In the genomic region with DNA sequence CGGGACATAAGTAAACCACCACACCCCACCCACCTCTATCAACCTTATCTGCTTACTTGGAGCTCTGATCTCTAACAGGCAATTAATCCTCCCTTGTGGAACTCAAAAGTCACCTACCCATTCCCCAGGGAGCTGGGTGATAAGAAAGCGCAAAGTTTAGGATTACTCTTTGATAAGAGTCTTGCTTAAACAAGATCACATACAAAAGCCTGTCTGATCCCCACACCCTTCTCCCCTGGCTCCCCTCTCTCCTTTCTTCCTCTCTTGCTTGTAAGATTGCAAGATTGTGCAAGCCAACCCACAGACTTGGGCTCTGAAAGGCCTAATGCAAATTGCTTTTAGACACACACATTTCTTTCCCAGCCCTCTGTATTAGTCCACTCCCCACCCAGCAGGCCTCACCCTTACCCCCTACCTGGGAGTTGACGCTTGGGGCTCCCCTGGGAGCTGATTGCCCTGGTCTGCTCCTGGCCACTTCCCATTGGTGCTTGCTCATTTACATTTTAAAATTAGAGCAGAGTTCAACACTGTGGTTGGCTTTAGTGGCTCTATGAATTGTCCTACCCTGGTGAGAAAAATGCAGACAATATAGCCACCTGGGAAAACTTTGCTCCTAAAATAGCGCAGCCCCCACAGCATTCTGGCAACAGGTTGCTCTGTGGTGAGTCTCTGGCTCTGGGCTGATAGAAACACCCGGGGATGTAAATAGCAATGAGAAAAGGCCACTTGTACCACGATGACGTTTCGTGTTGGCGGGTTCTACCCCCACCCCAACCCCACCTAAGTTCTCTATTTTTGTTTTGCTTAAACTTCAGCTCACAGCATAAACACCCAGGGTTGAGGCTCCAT, we compare ENCODE assay signal across 1 cellular context.
TF ChIP-seq lines count a peak whose summit lies in the region.

No MANE protein-coding gene starts in this region.

TF ChIP-seq in GM12878, 131 proteins besides CTCF, POLR2A, EP300 and RAD21 (continues in another document):
- TF ChIP-seq SRF (IDR thresholded peaks at IDR 0.05; ENCODE audit: low read depth in 2 of 2, low read length in 2 of 2) (no peak), SPI1 (IDR thresholded peaks at IDR 0.05; ENCODE audit: borderline replicate concordance, insufficient read depth, low read depth, low read length) (peak; percentile 75; the same call in 1 of the 2 replicates), YBX1 (IDR thresholded peaks at IDR 0.05) (peak; percentile 90), FOS (IDR thresholded peaks at IDR 0.05; ENCODE audit: borderline replicate concordance, extremely low read depth, insufficient read length) (no peak), MTA2 (IDR thresholded peaks at IDR 0.05; ENCODE audit: low read depth) (peak; percentile 97), HCFC1 (IDR thresholded peaks at IDR 0.05; ENCODE audit: low read length) (no peak), TBL1XR1 (IDR thresholded peaks at IDR 0.05; ENCODE audit: low read depth, low read length) (peak; percentile 100), ATF7 (IDR thresholded peaks at IDR 0.05; ENCODE audit: low read depth) (peak; percentile 96), KAT2A (conservative IDR thresholded peaks at IDR 0.05; ENCODE audit: control insufficient read depth, low read depth, low read length) (no peak), BMI1 (IDR thresholded peaks at IDR 0.05; ENCODE audit: borderline replicate concordance) (peak; percentile 63; the same call in 1 of the 2 replicates), SREBF1 (IDR thresholded peaks at IDR 0.05; ENCODE audit: low read length) (no peak; the same call in 1 of the 2 replicates), HDAC2 (IDR thresholded peaks at IDR 0.05) (no peak), RB1 (IDR thresholded peaks at IDR 0.05; ENCODE audit: borderline replicate concordance) (peak; percentile 82; the same call in 1 of the 2 replicates), CREM (IDR thresholded peaks at IDR 0.05; ENCODE audit: low read depth) (peak; percentile 92), SIX5 (IDR thresholded peaks at IDR 0.05; ENCODE audit: low read depth, low read length, severe bottlenecking) (no peak), SIN3A (IDR thresholded peaks at IDR 0.05; ENCODE audit: low read depth, low read length) (peak; percentile 43; the same call in 1 of the 2 replicates), NR2C2 (IDR thresholded peaks at IDR 0.05; ENCODE audit: borderline replicate concordance, control insufficient read depth, insufficient read length, low read depth) (no peak), JUNB (IDR thresholded peaks at IDR 0.05) (no peak), BHLHE40 (IDR thresholded peaks at IDR 0.05; ENCODE audit: borderline replicate concordance in 1 of 2, low read depth in 2 of 2, low read length in 1 of 2) (peak; percentile 71 to 82; a peak in 3 of 4 replicates), CHD2 (IDR thresholded peaks at IDR 0.05; ENCODE audit: borderline replicate concordance, low read depth, low read length) (peak; percentile 73; the same call in 1 of the 2 replicates), ASH2L (IDR thresholded peaks at IDR 0.05; ENCODE audit: borderline replicate concordance, low read depth) (peak; percentile 24; the same call in 1 of the 2 replicates), MTA3 (IDR thresholded peaks at IDR 0.05; ENCODE audit: borderline replicate concordance, low read length) (peak; percentile 95; the same call in 1 of the 2 replicates), IKZF1 (conservative IDR thresholded peaks at IDR 0.05) (peak; percentile 97), BCL11A (IDR thresholded peaks at IDR 0.05; ENCODE audit: low read depth, low read length) (peak; percentile 93; the same call in 1 of the 2 replicates), SMARCA5 (IDR thresholded peaks at IDR 0.05) (no peak; the same call in 1 of the 2 replicates), NFIC (IDR thresholded peaks at IDR 0.05; ENCODE audit: low read depth, low read length) (peak; percentile 98), MEF2B (IDR thresholded peaks at IDR 0.05; ENCODE audit: partially characterized antibody, poor library complexity, severe bottlenecking) (peak; percentile 100), FOXM1 (IDR thresholded peaks at IDR 0.05; ENCODE audit: low read depth, low read length) (peak; percentile 98), RCOR1 (conservative IDR thresholded peaks at IDR 0.05; ENCODE audit: low read depth, low read length) (no peak), EZH2 (IDR thresholded peaks at IDR 0.05; ENCODE audit: borderline replicate concordance, control insufficient read depth, low read depth, low read length) (no peak), ZNF274 (IDR thresholded peaks at IDR 0.05; ENCODE audit: insufficient read depth, insufficient read length) (no peak)
- TF ChIP-seq, protein P1, sequence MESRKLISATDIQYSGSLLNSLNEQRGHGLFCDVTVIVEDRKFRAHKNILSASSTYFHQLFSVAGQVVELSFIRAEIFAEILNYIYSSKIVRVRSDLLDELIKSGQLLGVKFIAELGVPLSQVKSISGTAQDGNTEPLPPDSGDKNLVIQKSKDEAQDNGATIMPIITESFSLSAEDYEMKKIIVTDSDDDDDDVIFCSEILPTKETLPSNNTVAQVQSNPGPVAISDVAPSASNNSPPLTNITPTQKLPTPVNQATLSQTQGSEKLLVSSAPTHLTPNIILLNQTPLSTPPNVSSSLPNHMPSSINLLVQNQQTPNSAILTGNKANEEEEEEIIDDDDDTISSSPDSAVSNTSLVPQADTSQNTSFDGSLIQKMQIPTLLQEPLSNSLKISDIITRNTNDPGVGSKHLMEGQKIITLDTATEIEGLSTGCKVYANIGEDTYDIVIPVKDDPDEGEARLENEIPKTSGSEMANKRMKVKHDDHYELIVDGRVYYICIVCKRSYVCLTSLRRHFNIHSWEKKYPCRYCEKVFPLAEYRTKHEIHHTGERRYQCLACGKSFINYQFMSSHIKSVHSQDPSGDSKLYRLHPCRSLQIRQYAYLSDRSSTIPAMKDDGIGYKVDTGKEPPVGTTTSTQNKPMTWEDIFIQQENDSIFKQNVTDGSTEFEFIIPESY (IDR thresholded peaks at IDR 0.05), result no peak
- TF ChIP-seq, protein P2, sequence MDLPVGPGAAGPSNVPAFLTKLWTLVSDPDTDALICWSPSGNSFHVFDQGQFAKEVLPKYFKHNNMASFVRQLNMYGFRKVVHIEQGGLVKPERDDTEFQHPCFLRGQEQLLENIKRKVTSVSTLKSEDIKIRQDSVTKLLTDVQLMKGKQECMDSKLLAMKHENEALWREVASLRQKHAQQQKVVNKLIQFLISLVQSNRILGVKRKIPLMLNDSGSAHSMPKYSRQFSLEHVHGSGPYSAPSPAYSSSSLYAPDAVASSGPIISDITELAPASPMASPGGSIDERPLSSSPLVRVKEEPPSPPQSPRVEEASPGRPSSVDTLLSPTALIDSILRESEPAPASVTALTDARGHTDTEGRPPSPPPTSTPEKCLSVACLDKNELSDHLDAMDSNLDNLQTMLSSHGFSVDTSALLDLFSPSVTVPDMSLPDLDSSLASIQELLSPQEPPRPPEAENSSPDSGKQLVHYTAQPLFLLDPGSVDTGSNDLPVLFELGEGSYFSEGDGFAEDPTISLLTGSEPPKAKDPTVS (IDR thresholded peaks at IDR 0.05; ENCODE audit: low read depth, low read length), result no peak
- TF ChIP-seq, protein P3, sequence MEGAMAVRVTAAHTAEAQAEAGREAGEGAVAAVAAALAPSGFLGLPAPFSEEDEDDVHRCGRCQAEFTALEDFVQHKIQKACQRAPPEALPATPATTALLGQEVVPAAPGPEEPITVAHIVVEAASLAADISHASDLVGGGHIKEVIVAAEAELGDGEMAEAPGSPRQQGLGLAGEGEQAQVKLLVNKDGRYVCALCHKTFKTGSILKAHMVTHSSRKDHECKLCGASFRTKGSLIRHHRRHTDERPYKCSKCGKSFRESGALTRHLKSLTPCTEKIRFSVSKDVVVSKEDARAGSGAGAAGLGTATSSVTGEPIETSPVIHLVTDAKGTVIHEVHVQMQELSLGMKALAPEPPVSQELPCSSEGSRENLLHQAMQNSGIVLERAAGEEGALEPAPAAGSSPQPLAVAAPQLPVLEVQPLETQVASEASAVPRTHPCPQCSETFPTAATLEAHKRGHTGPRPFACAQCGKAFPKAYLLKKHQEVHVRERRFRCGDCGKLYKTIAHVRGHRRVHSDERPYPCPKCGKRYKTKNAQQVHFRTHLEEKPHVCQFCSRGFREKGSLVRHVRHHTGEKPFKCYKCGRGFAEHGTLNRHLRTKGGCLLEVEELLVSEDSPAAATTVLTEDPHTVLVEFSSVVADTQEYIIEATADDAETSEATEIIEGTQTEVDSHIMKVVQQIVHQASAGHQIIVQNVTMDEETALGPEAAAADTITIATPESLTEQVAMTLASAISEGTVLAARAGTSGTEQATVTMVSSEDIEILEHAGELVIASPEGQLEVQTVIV (IDR thresholded peaks at IDR 0.05; ENCODE audit: borderline replicate concordance, partially characterized antibody), result no peak
- TF ChIP-seq, protein P4, sequence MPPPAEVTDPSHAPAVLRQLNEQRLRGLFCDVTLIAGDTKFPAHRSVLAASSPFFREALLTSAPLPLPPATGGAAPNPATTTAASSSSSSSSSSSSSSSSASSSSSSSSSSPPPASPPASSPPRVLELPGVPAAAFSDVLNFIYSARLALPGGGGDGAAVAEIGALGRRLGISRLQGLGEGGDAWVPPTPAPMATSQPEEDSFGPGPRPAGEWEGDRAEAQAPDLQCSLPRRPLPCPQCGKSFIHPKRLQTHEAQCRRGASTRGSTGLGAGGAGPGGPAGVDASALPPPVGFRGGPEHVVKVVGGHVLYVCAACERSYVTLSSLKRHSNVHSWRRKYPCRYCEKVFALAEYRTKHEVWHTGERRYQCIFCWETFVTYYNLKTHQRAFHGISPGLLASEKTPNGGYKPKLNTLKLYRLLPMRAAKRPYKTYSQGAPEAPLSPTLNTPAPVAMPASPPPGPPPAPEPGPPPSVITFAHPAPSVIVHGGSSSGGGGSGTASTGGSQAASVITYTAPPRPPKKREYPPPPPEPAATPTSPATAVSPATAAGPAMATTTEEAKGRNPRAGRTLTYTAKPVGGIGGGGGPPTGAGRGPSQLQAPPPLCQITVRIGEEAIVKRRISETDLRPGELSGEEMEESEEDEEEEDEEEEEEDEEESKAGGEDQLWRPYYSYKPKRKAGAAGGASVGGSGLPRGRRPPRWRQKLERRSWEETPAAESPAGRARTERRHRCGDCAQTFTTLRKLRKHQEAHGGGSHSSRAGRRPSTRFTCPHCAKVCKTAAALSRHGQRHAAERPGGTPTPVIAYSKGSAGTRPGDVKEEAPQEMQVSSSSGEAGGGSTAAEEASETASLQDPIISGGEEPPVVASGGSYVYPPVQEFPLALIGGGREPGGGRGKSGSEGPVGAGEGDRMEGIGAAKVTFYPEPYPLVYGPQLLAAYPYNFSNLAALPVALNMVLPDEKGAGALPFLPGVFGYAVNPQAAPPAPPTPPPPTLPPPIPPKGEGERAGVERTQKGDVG (CRISPR knock-in tag; IDR thresholded peaks at IDR 0.05), result no peak
- TF ChIP-seq, protein P5, sequence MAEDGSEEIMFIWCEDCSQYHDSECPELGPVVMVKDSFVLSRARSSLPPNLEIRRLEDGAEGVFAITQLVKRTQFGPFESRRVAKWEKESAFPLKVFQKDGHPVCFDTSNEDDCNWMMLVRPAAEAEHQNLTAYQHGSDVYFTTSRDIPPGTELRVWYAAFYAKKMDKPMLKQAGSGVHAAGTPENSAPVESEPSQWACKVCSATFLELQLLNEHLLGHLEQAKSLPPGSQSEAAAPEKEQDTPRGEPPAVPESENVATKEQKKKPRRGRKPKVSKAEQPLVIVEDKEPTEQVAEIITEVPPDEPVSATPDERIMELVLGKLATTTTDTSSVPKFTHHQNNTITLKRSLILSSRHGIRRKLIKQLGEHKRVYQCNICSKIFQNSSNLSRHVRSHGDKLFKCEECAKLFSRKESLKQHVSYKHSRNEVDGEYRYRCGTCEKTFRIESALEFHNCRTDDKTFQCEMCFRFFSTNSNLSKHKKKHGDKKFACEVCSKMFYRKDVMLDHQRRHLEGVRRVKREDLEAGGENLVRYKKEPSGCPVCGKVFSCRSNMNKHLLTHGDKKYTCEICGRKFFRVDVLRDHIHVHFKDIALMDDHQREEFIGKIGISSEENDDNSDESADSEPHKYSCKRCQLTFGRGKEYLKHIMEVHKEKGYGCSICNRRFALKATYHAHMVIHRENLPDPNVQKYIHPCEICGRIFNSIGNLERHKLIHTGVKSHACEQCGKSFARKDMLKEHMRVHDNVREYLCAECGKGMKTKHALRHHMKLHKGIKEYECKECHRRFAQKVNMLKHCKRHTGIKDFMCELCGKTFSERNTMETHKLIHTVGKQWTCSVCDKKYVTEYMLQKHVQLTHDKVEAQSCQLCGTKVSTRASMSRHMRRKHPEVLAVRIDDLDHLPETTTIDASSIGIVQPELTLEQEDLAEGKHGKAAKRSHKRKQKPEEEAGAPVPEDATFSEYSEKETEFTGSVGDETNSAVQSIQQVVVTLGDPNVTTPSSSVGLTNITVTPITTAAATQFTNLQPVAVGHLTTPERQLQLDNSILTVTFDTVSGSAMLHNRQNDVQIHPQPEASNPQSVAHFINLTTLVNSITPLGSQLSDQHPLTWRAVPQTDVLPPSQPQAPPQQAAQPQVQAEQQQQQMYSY (CRISPR knock-in tag; IDR thresholded peaks at IDR 0.05), result no peak
- TF ChIP-seq, protein P6, sequence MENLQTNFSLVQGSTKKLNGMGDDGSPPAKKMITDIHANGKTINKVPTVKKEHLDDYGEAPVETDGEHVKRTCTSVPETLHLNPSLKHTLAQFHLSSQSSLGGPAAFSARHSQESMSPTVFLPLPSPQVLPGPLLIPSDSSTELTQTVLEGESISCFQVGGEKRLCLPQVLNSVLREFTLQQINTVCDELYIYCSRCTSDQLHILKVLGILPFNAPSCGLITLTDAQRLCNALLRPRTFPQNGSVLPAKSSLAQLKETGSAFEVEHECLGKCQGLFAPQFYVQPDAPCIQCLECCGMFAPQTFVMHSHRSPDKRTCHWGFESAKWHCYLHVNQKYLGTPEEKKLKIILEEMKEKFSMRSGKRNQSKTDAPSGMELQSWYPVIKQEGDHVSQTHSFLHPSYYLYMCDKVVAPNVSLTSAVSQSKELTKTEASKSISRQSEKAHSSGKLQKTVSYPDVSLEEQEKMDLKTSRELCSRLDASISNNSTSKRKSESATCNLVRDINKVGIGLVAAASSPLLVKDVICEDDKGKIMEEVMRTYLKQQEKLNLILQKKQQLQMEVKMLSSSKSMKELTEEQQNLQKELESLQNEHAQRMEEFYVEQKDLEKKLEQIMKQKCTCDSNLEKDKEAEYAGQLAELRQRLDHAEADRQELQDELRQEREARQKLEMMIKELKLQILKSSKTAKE (IDR thresholded peaks at IDR 0.05; ENCODE audit: low read depth, poor library complexity, severe bottlenecking), result peak; percentile 100
- TF ChIP-seq, protein P7, sequence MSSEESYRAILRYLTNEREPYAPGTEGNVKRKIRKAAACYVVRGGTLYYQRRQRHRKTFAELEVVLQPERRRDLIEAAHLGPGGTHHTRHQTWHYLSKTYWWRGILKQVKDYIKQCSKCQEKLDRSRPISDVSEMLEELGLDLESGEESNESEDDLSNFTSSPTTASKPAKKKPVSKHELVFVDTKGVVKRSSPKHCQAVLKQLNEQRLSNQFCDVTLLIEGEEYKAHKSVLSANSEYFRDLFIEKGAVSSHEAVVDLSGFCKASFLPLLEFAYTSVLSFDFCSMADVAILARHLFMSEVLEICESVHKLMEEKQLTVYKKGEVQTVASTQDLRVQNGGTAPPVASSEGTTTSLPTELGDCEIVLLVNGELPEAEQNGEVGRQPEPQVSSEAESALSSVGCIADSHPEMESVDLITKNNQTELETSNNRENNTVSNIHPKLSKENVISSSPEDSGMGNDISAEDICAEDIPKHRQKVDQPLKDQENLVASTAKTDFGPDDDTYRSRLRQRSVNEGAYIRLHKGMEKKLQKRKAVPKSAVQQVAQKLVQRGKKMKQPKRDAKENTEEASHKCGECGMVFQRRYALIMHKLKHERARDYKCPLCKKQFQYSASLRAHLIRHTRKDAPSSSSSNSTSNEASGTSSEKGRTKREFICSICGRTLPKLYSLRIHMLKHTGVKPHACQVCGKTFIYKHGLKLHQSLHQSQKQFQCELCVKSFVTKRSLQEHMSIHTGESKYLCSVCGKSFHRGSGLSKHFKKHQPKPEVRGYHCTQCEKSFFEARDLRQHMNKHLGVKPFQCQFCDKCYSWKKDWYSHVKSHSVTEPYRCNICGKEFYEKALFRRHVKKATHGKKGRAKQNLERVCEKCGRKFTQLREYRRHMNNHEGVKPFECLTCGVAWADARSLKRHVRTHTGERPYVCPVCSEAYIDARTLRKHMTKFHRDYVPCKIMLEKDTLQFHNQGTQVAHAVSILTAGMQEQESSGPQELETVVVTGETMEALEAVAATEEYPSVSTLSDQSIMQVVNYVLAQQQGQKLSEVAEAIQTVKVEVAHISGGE (CRISPR knock-in tag; IDR thresholded peaks at IDR 0.05), result no peak
